18 cellular contexts compared by ENCODE assay signal in the genomic region with DNA sequence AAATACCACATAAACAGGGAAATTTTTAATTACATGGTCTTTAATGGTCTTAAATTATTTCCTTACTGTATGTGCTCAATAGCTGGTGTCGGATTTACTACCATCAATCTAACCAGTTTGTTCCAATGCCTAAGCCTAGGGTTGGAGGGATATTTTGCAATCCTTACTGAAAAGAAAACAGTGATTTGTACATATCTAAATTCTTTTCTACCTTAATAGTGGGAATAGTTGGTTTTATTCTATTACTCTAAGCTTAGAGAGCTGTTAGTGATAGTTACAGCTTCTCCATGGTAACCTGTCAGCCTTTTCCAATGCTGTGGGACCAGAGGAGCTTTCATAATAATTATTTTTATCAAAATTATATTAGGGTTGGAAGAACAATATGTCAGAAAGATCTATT.
"Had no signal": no experiment of that assay in that cellular context is flagged by ENCODE, and none has a peak within 500 bp of the region (broad histone marks: within the 10 kb centered on the region; RNA-seq: fewer than 3 reads in every experiment).

No MANE protein-coding gene starts in this region.

- H2AFZ ChIP-seq: parathyroid adenoma had no signal

- H3K36me3 ChIP-seq: colonic mucosa, gastrocnemius medialis, heart left ventricle, right atrium auricular region, transverse colon had no signal

- H3K4me1 ChIP-seq: colonic mucosa, parathyroid adenoma had no signal

- H3K9me3 ChIP-seq: colonic mucosa, gastrocnemius medialis, mucosa of descending colon, transverse colon had no signal

- H3K79me2 ChIP-seq: parathyroid adenoma had no signal

- DNase-seq: activated CD4-positive, alpha-beta T cell treated with anti-CD3 and anti-CD28 coated beads for 1 hour; activated CD4-positive, alpha-beta T cell treated with anti-CD3 and anti-CD28 coated beads, Interleukin-2, amount 50 U/mL, for 48 hours; activated naive CD4-positive, alpha-beta T cell treated with anti-CD3 and anti-CD28 coated beads for 36 hours; activated naive CD8-positive, alpha-beta T cell treated with anti-CD3 and anti-CD28 coated beads, Interleukin-2, amount 50 U/mL, for 24 hours; colonic mucosa; effector CD8-positive, alpha-beta T cell; gastrocnemius medialis; heart left ventricle; left cardiac atrium; mucosa of descending colon; naive thymus-derived CD4-positive, alpha-beta T cell; stimulated activated CD4-positive, alpha-beta T cell treated with anti-CD3 and anti-CD28 coated beads, Interleukin-4, amount 100 ng/mL, for 4 hours; stimulated activated CD8-positive, alpha-beta memory T cell treated with anti-CD3 and anti-CD28 coated beads, Interleukin-4, amount 100 ng/mL, for 48 hours; stimulated activated naive CD4-positive, alpha-beta T cell treated with Interleukin-2 at 50 U/mL for 16 hours; transverse colon had no signal

- H3K4me3 ChIP-seq: colonic mucosa, gastrocnemius medialis, heart left ventricle, mucosa of descending colon, right atrium auricular region, transverse colon had no signal

- H3K9ac ChIP-seq: parathyroid adenoma had no signal

- ATAC-seq: activated naive CD8-positive, alpha-beta T cell treated with anti-CD3 and anti-CD28 coated beads, Interleukin-2, amount 50 U/mL, for 24 hours; activated T-helper 17 cell treated with anti-CD3 and anti-CD28 coated beads, Interleukin-2, amount 50 U/mL, for 72 hours; gastrocnemius medialis; mucosa of descending colon; naive thymus-derived CD4-positive, alpha-beta T cell had no signal

- H3K27ac ChIP-seq: colonic mucosa, gastrocnemius medialis, parathyroid adenoma, right atrium auricular region, transverse colon had no signal

- H3K27me3 ChIP-seq: colonic mucosa, gastrocnemius medialis, heart left ventricle, right atrium auricular region, transverse colon had no signal
